In genomic region chr22:43437871-43438475, GRCh38 we compare ENCODE assay signal across 23 cellular contexts. TPM values are rescaled to one million over a fixed set of nuclear protein-coding genes. Genes with fewer than 3 reads are reported as not detected.
DNase-seq lines count a peak whose midpoint lies in the region; ATAC-seq, FAIRE-seq and TF ChIP-seq lines count a peak whose summit lies in the region.
"Had no signal": no experiment of that assay in that cellular context is flagged by ENCODE, and none has a peak within 500 bp of the region (broad histone marks: within the 10 kb centered on the region; RNA-seq: fewer than 3 reads in every experiment).

No MANE protein-coding gene starts in this region.

- H3K9me3 ChIP-seq in H1 (ENCODE audit: insufficient read depth in 2 of 2, low read depth in 1 of 2, low read length in 1 of 2) (no peaks in the 10 kb centered on the region), neuronal stem cell (replicated peaks in 1 of 2; ENCODE audit: control insufficient read depth in 2 of 2, insufficient read depth in 1 of 2, low read depth in 1 of 2, low read length in 2 of 2) (peaks cover 0 to 2% of the 10 kb centered on the region in 2 donors)
- H3K9me3 ChIP-seq: MG63, SJCRH30 had no signal

- CTCF ChIA-PET in H1 (lab: Charles Lee; ENCODE audit: partially characterized antibody) = interaction anchor here (1.3 to 2.6 kb wide), 3 partner anchors 10 to 50 kb away, joined by 5 to 12 read pairs (median 6); no protein-coding TSS in a partner anchor

- no peak overlapping the region for H3K4me3 Mint-ChIP-seq in activated T-cell treated with anti-CD3 and anti-CD28 coated beads, Interleukin-2, amount 50 U/mL, for 24 hours
- H3K4me3 Mint-ChIP-seq: HFFc6 had no signal

- intact Hi-C loops in cardiac septum (cut with DNase I) (no loop called here), Right ventricle myocardium superior (cut with DNase I) (no loop called here)

- H3K18ac ChIP-seq in H1 (ENCODE audit: extremely low read depth, low read length) = no peak overlapping the region
- peak overlapping the region; percentile 73 for H3K18ac ChIP-seq in neuronal stem cell (ENCODE audit: low read length)

- H2BK120ac ChIP-seq in H1 (replicated peaks; ENCODE audit: low read depth, low read length) (no peak overlapping the region), neuronal stem cell (ENCODE audit: low read depth, low read length) (no peak overlapping the region)

- H3K4ac ChIP-seq in H1 (replicated peaks; ENCODE audit: insufficient read length, low read depth, low read length) (no peak overlapping the region), neuronal stem cell (ENCODE audit: low read length) (no peak overlapping the region)

- H2BK5ac ChIP-seq in H1 (ENCODE audit: low read depth, low read length) (no peak overlapping the region), neuronal stem cell (ENCODE audit: low read length) (no peak overlapping the region)

- no peak overlapping the region for H3K14ac ChIP-seq in H1 (ENCODE audit: insufficient read length)
- no peak overlapping the region for H3K14ac ChIP-seq in neuronal stem cell (ENCODE audit: low read length)

- TF ChIP-seq POLR2A in H1 (IDR thresholded peaks at IDR 0.05; ENCODE audit: control extremely low read depth in 1 of 2, low read depth in 2 of 2, low read length in 2 of 2) = no peak

- no peak for TF ChIP-seq EP300 in H1 (IDR thresholded peaks at IDR 0.05; ENCODE audit: borderline replicate concordance in 1 of 2, low read depth in 2 of 2, low read length in 2 of 2)

- no peak for TF ChIP-seq RAD21 in H1 (IDR thresholded peaks at IDR 0.05 in 1 of 2, conservative IDR thresholded peaks at IDR 0.05 in 1 of 2; ENCODE audit: low read depth in 2 of 2, low read length in 2 of 2)

- H4K8ac ChIP-seq in H1 (ENCODE audit: extremely low read depth, insufficient read depth, low read length) (peak overlapping the region; percentile 53; the same call in 1 of the 2 replicates), neuronal stem cell (ENCODE audit: low read depth, low read length) (no peak overlapping the region)

- no peak overlapping the region for H4K5ac ChIP-seq in H1 (ENCODE audit: insufficient read length, low read depth, low read length)

- H2BK12ac ChIP-seq in H1 (ENCODE audit: low read depth, low read length) (no peak overlapping the region), neuronal stem cell (ENCODE audit: low read length) (no peak overlapping the region)

- WGBS in H1 (ENCODE audit: extremely low coverage in 1 of 2, insufficient coverage in 1 of 2, insufficient read length in 1 of 2, insufficient replicate concordance in 2 of 2, low coverage in 1 of 2, low lambda C conversion rate in 2 of 2, missing lambda C conversion rate in 1 of 2), 2 experiments = 91% methylated on average over 15 of the region's 15 CpGs; no CpG with 5 or more reads in 1 of the 2 experiments
- WGBS in neuronal stem cell (ENCODE audit: extremely low coverage in 2 of 2, insufficient read length in 2 of 2, insufficient replicate concordance in 1 of 2), 2 donors = no CpG with 5 or more reads among the region's 15 CpGs

- H3K36me3 ChIP-seq in H1 (ENCODE audit: control insufficient read depth in 2 of 4, insufficient read depth in 4 of 4, low read length in 3 of 4) (no peaks in the 10 kb centered on the region), neuronal stem cell (replicated peaks in 1 of 2; ENCODE audit: control insufficient read depth in 2 of 2, insufficient read depth in 2 of 2, low read length in 2 of 2) (peaks cover 0 to 19% of the 10 kb centered on the region in 2 donors)
- H3K36me3 ChIP-seq: MG63, SJCRH30 had no signal

- no peaks in the 10 kb centered on the region for H3K36me3 Mint-ChIP-seq in activated T-cell treated with anti-CD3 and anti-CD28 coated beads, Interleukin-2, amount 50 U/mL, for 24 hours (ENCODE audit: low read depth)

- no peaks in the 10 kb centered on the region for H3K79me2 ChIP-seq in H1 (ENCODE audit: control insufficient read depth in 1 of 2, insufficient read depth in 2 of 2, low read length in 2 of 2)

- TF ChIP-seq CTCF in H1 (IDR thresholded peaks at IDR 0.05; ENCODE audit: control extremely low read depth in 1 of 3, insufficient read depth in 1 of 3, low read depth in 1 of 3, low read length in 3 of 3) = no peak

- peaks cover 0 to 1% (median 0%) of the 10 kb centered on the region in 4 experiments; a peak in 1 of 7 replicates for H3K27me3 ChIP-seq in H1 (replicated peaks in 1 of 4; ENCODE audit: control insufficient read depth in 3 of 4, extremely low read depth in 1 of 4, insufficient read depth in 3 of 4, low read length in 3 of 4)
- H3K27me3 ChIP-seq in neuronal stem cell (ENCODE audit: control insufficient read depth in 3 of 3, insufficient read depth in 3 of 3, low read depth in 1 of 3, low read length in 3 of 3) = peaks cover 0 to 64% (median 0%) of the 10 kb centered on the region in 3 experiments
- H3K27me3 ChIP-seq: MG63 had no signal

- H3K27me3 Mint-ChIP-seq in activated T-cell treated with anti-CD3 and anti-CD28 coated beads, Interleukin-2, amount 50 U/mL, for 24 hours = peaks cover 15% of the 10 kb centered on the region

- no peaks in the 10 kb centered on the region for H4K20me1 ChIP-seq in H1 (replicated peaks in 1 of 2; ENCODE audit: control insufficient read depth in 1 of 2, insufficient read depth in 2 of 2, low read length in 2 of 2)

- ATAC-seq in Right ventricle myocardium superior (ENCODE audit: poor library complexity) = no peak
- ATAC-seq: Panc1 had no signal

- H3K27ac Mint-ChIP-seq in activated T-cell treated with anti-CD3 and anti-CD28 coated beads, Interleukin-2, amount 50 U/mL, for 24 hours = no peak overlapping the region
- H3K27ac Mint-ChIP-seq: HFFc6 had no signal

- H3K23me2 ChIP-seq in H1 (ENCODE audit: low read depth, low read length) = no peaks in the 10 kb centered on the region

- no peak overlapping the region; a peak in 1 of 7 replicates for H3K9ac ChIP-seq in H1 (replicated peaks in 1 of 4; ENCODE audit: extremely low read depth in 1 of 4, low read depth in 3 of 4, low read length in 3 of 4)
- H3K9ac ChIP-seq in neuronal stem cell (ENCODE audit: low read depth, low read length, poor library complexity) = no peak overlapping the region

- POLR2A ChIA-PET in H1 (lab: Charles Lee; ENCODE audit: partially characterized antibody) = no interaction called here

- no peak overlapping the region for H2AFZ ChIP-seq in H1 (ENCODE audit: low read length)
- no peak overlapping the region for H2AFZ ChIP-seq in neuronal stem cell (ENCODE audit: low read length)

- H3K27ac ChIP-seq in H1 (ENCODE audit: low read depth, low read length) = no peak overlapping the region
- no peak overlapping the region for H3K27ac ChIP-seq in neuronal stem cell (replicated peaks; ENCODE audit: low read length)
- H3K27ac ChIP-seq: SJCRH30 had no signal

- FAIRE-seq in H1 (lab: Jason Lieb, UNC) = no peak
- FAIRE-seq: A204.1, GM19239, H54 had no signal

- no peaks in the 10 kb centered on the region for H3K4me1 ChIP-seq in H1 (replicated peaks in 1 of 4; ENCODE audit: control insufficient read depth in 3 of 4, insufficient read depth in 4 of 4, low read length in 3 of 4)
- peaks cover 0 to 23% of the 10 kb centered on the region in 2 donors for H3K4me1 ChIP-seq in neuronal stem cell (ENCODE audit: control insufficient read depth in 2 of 2, insufficient read depth in 1 of 2, low read depth in 1 of 2, low read length in 2 of 2)
- H3K4me1 ChIP-seq: SJCRH30 had no signal

- no peaks in the 10 kb centered on the region for H3K9me3 Mint-ChIP-seq in activated T-cell treated with anti-CD3 and anti-CD28 coated beads, Interleukin-2, amount 50 U/mL, for 24 hours

- no peaks in the 10 kb centered on the region for H3K4me1 Mint-ChIP-seq in activated T-cell treated with anti-CD3 and anti-CD28 coated beads, Interleukin-2, amount 50 U/mL, for 24 hours (ENCODE audit: low read depth)

- H3K4me3 ChIP-seq in H1 (ENCODE audit: extremely low read depth in 1 of 4, insufficient read depth in 2 of 4, low read depth in 3 of 4, low read length in 4 of 4) (no peak overlapping the region), neuronal stem cell (ENCODE audit: low read length in 2 of 2) (no peak overlapping the region)
- H3K4me3 ChIP-seq: MG63, SJCRH30 had no signal

- H3K79me1 ChIP-seq in H1 (ENCODE audit: low read depth, low read length) = no peaks in the 10 kb centered on the region
- H3K79me1 ChIP-seq in neuronal stem cell (ENCODE audit: low read depth, low read length) = peaks cover 4% of the 10 kb centered on the region

- DNase-seq in cardiac septum (ENCODE audit: low spot score) (peak; percentile 74), Right ventricle myocardium superior (no peak), H1 (ENCODE audit: low read depth in 1 of 2, low spot score in 2 of 2) (no peak), neuronal stem cell (ENCODE audit: low spot score) (no peak), activated T-cell treated with anti-CD3 and anti-CD28 coated beads for 4 hours (no peak), SK-N-DZ (ENCODE audit: low spot score) (no peak)
- DNase-seq in activated T-cell treated with anti-CD3 and anti-CD28 coated beads, Interleukin-2, amount 50 U/mL, for 24 hours = no peak
- DNase-seq: EL; GF-D8; HFFc6; Kasumi-1; MG63; NCI-H1436 treated with DMSO at 0.1 percent for 48 hours; NCI-H1930; NCI-H345; NCI-H524; NCI-H774; NK-92 treated with Interleukin-12 subunit alpha and Interleukin-12 subunit beta, amount 100 ng/mL, for 24 hours; SJCRH30 had no signal

- H4K91ac ChIP-seq in H1 (replicated peaks; ENCODE audit: insufficient read length, low read length) (no peak overlapping the region), neuronal stem cell (ENCODE audit: low read depth, low read length, poor library complexity) (no peak overlapping the region)

- H3K23ac ChIP-seq in H1 (ENCODE audit: insufficient read length) = no peak overlapping the region
- peak overlapping the region; percentile 53 for H3K23ac ChIP-seq in neuronal stem cell (ENCODE audit: low read depth, low read length, poor library complexity)

- no peak overlapping the region for H3K56ac ChIP-seq in H1 (replicated peaks; ENCODE audit: insufficient read length, low read depth, low read length)

- H2BK15ac ChIP-seq in H1 (ENCODE audit: low read length) = no peak overlapping the region
- H2BK15ac ChIP-seq in neuronal stem cell (ENCODE audit: low read length) = no peak overlapping the region

- no peak overlapping the region for H2AK5ac ChIP-seq in H1 (ENCODE audit: low read depth, low read length)
- no peak overlapping the region for H2AK5ac ChIP-seq in neuronal stem cell (ENCODE audit: low read depth, low read length)

- H3K4me2 ChIP-seq in H1 (ENCODE audit: insufficient read depth in 1 of 2, low read depth in 2 of 2, low read length in 2 of 2) = no peak overlapping the region
- H3K4me2 ChIP-seq in neuronal stem cell (ENCODE audit: insufficient read depth, low read length, poor library complexity, severe bottlenecking) = no peak overlapping the region

- no peak overlapping the region for H2BK20ac ChIP-seq in H1 (ENCODE audit: low read length)

RNA-seq across cellular contexts. Expression of gene MPPED1, which starts 26.2 kb away (rescaled TPM):
- total RNA-seq in cardiac septum = not detected
- not detected for total RNA-seq in Right ventricle myocardium superior
- 0.37 TPM in 1 of 2 replicates, not detected in the other for total RNA-seq in H1 (2021; fragmentation: NEBNext Ultra II Directional; extraction: Animal tissue kit (Norgen Biotek cat#: 25700))
- polyA plus RNA-seq in H1 (2011; rRNA removed) = 0.13 and 0.29 TPM in 2 replicates
- polyA plus RNA-seq in H1 (2011; cell fraction: cytosol; rRNA removed) = 0.14 TPM
- 0.36 TPM for polyA plus RNA-seq in H1 (2011; cell fraction: nucleus; rRNA removed)
- 0.23 to 0.39 TPM (median 0.34 TPM) in 4 replicates for polyA plus RNA-seq in H1 (2012, experiment 1 of 2)
- polyA plus RNA-seq in H1 (2012, experiment 2 of 2) = not detected
- polyA plus RNA-seq in H1 (2013, experiment 1 of 2) = 0.08 TPM
- polyA plus RNA-seq in H1 (2013, experiment 2 of 2) = 0.07 TPM
- polyA minus RNA-seq in H1 (2011; rRNA and poly(A)+ RNA removed) = 0.20 TPM in 1 of 2 replicates, not detected in the other
- polyA minus RNA-seq in H1 (2011; cell fraction: cytosol; rRNA and poly(A)+ RNA removed) = not detected
- 0.40 TPM for polyA minus RNA-seq in H1 (2011; cell fraction: nucleus; rRNA and poly(A)+ RNA removed)
- polyA plus RNA-seq in neuronal stem cell (2013, experiment 1 of 2) = 37.3 TPM
- polyA plus RNA-seq in neuronal stem cell (2013, experiment 2 of 2) = 37.4 TPM
- not detected in 2 replicates for polyA plus RNA-seq in SK-N-DZ (2014; cell fraction: cytosol; rRNA removed)
- not detected in 2 replicates for polyA plus RNA-seq in SK-N-DZ (2014; cell fraction: nucleus; rRNA removed)
- total RNA-seq: HFFc6, SJCRH30 had no signal
